19 cellular contexts compared by ENCODE assay signal in the genomic region with DNA sequence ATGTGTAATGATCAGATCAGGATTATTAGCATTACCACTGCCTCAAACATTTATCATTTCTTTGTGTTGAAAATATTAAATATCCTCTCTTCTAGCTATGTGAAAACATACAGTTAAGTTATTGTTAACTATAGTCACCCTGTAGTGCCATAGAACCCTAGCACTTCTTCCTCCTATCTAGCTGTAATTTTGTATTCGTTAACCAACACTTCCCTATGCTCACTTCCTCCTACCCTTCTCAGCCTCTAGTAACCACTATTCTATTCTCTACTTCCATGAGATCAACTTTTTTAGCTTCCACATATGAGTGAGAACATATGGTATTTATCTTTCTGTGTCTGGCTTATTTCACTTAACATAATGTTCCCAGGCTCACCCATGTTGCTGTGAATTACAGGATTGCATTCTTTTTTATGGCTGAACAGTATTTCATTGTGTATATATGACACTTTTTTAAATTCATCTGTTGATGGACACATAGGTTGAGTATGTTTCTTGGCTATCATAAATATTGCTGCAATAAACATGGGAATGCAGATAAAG.
"Had no signal": no experiment of that assay in that cellular context is flagged by ENCODE, and none has a peak within 500 bp of the region (broad histone marks: within the 10 kb centered on the region; RNA-seq: fewer than 3 reads in every experiment).

No MANE protein-coding gene starts in this region.

- H3K4me3 Mint-ChIP-seq: activated T-cell treated with anti-CD3 and anti-CD28 coated beads, Interleukin-2, amount 50 U/mL, for 72 hours; natural killer cell treated with Interleukin-12 subunit alpha and Interleukin-12 subunit beta and Interleukin-15 and Interleukin-18, amount 100 ng/mL, for 72 hours; stimulated activated effector memory CD8-positive, alpha-beta T cell treated with anti-CD3 and anti-CD28 coated beads, Interleukin-12 subunit alpha, Interleukin-12 subunit beta, amount 100 ng/mL, for 72 hours had no signal

- H3K4me1 Mint-ChIP-seq: stimulated activated effector memory CD8-positive, alpha-beta T cell treated with anti-CD3 and anti-CD28 coated beads, Interleukin-12 subunit alpha, Interleukin-12 subunit beta, amount 100 ng/mL, for 72 hours had no signal

- H3K4me3 ChIP-seq: ascending aorta, gastroesophageal sphincter, heart left ventricle, sigmoid colon, stomach, testis, upper lobe of left lung had no signal

- ATAC-seq: activated T-cell treated with anti-CD3 and anti-CD28 coated beads, Interleukin-2, amount 50 U/mL, for 72 hours; gastroesophageal sphincter; heart left ventricle; natural killer cell treated with Interleukin-12 subunit alpha and Interleukin-12 subunit beta and Interleukin-15 and Interleukin-18, amount 100 ng/mL, for 72 hours; stimulated activated effector memory CD8-positive, alpha-beta T cell treated with anti-CD3 and anti-CD28 coated beads, Interleukin-12 subunit alpha, Interleukin-12 subunit beta, amount 100 ng/mL, for 72 hours had no signal

- H3K4me1 ChIP-seq: ascending aorta, gastroesophageal sphincter, parathyroid adenoma, sigmoid colon, stomach, testis, upper lobe of left lung had no signal

- H3K36me3 Mint-ChIP-seq: natural killer cell treated with Interleukin-12 subunit alpha and Interleukin-12 subunit beta and Interleukin-15 and Interleukin-18, amount 100 ng/mL, for 72 hours; stimulated activated effector memory CD8-positive, alpha-beta T cell treated with anti-CD3 and anti-CD28 coated beads, Interleukin-12 subunit alpha, Interleukin-12 subunit beta, amount 100 ng/mL, for 72 hours had no signal

- H3K9me3 Mint-ChIP-seq: activated T-cell treated with anti-CD3 and anti-CD28 coated beads, Interleukin-2, amount 50 U/mL, for 72 hours; natural killer cell treated with Interleukin-12 subunit alpha and Interleukin-12 subunit beta and Interleukin-15 and Interleukin-18, amount 100 ng/mL, for 72 hours; stimulated activated effector memory CD8-positive, alpha-beta T cell treated with anti-CD3 and anti-CD28 coated beads, Interleukin-12 subunit alpha, Interleukin-12 subunit beta, amount 100 ng/mL, for 72 hours had no signal

- H3K9me3 ChIP-seq: ascending aorta, gastroesophageal sphincter, heart left ventricle, sigmoid colon, stomach, testis, upper lobe of left lung had no signal

- DNase-seq: activated CD4-positive, alpha-beta T cell treated with anti-CD3 and anti-CD28 coated beads, Interleukin-2, amount 50 U/mL, for 4 hours; activated effector memory CD4-positive, alpha-beta T cell treated with anti-CD3 and anti-CD28 coated beads, Interleukin-2, amount 50 U/mL, for 16 hours; activated naive CD4-positive, alpha-beta T cell treated with anti-CD3 and anti-CD28 coated beads, Interleukin-2, amount 50 U/mL, for 16 hours; activated T-cell treated with anti-CD3 and anti-CD28 coated beads, Interleukin-2, amount 50 U/mL, for 72 hours; effector CD4-positive, alpha-beta T cell; heart left ventricle; kidney glomerular epithelial cell; sigmoid colon; stimulated activated CD4-positive, alpha-beta T cell treated with anti-CD3 and anti-CD28 coated beads, Interleukin-4, amount 100 ng/mL, for 24 hours; stomach; T1000; testis; upper lobe of left lung; WERI-Rb-1 had no signal

- H3K79me2 ChIP-seq: parathyroid adenoma had no signal

- H3K27ac Mint-ChIP-seq: activated T-cell treated with anti-CD3 and anti-CD28 coated beads, Interleukin-2, amount 50 U/mL, for 72 hours; natural killer cell treated with Interleukin-12 subunit alpha and Interleukin-12 subunit beta and Interleukin-15 and Interleukin-18, amount 100 ng/mL, for 72 hours; stimulated activated effector memory CD8-positive, alpha-beta T cell treated with anti-CD3 and anti-CD28 coated beads, Interleukin-12 subunit alpha, Interleukin-12 subunit beta, amount 100 ng/mL, for 72 hours had no signal

- H3K36me3 ChIP-seq: ascending aorta, gastroesophageal sphincter, heart left ventricle, sigmoid colon, stomach, upper lobe of left lung, WERI-Rb-1 had no signal

- H3K27ac ChIP-seq: ascending aorta, gastroesophageal sphincter, heart left ventricle, parathyroid adenoma, sigmoid colon, stomach, testis, upper lobe of left lung, WERI-Rb-1 had no signal

- H3K27me3 ChIP-seq: ascending aorta, gastroesophageal sphincter, heart left ventricle, sigmoid colon, stomach, testis, upper lobe of left lung had no signal
